29 cellular contexts compared by ENCODE assay signal in genomic region chr4:170051402-170051801, GRCh38. TPM values are rescaled to one million over a fixed set of nuclear protein-coding genes. Genes with fewer than 3 reads are reported as not detected.
"Had no signal": no experiment of that assay in that cellular context is flagged by ENCODE, and none has a peak within 500 bp of the region (broad histone marks: within the 10 kb centered on the region; RNA-seq: fewer than 3 reads in every experiment).

No MANE protein-coding gene starts in this region.

- H3K27ac ChIP-seq: adrenal gland, body of pancreas, gastrocnemius medialis, left ventricle myocardium inferior, right atrium auricular region, tibial nerve, VCaP had no signal

- FAIRE-seq: colon had no signal

- H3K9me3 Mint-ChIP-seq: activated naive CD4-positive, alpha-beta T cell treated with anti-CD3 and anti-CD28 coated beads for 36 hours; activated naive CD8-positive, alpha-beta T cell treated with anti-CD3 and anti-CD28 coated beads for 36 hours; activated T-helper 1 cell treated with anti-CD3 and anti-CD28 coated beads, Interleukin-12 subunit alpha, Interleukin-12 subunit beta, Interleukin-2, Interleukin-4 antibody, amounts not matched to agents 30 ng/mL and 10 ng/mL and 1 ng/mL, durations not matched to agents 14 hours and 24 hours and 36 hours; mesothelial cell of epicardium; naive B cell had no signal

- H3K4me3 Mint-ChIP-seq: activated naive CD4-positive, alpha-beta T cell treated with anti-CD3 and anti-CD28 coated beads for 36 hours; activated naive CD8-positive, alpha-beta T cell treated with anti-CD3 and anti-CD28 coated beads for 36 hours; activated T-helper 1 cell treated with anti-CD3 and anti-CD28 coated beads, Interleukin-12 subunit alpha, Interleukin-12 subunit beta, Interleukin-2, Interleukin-4 antibody, amounts not matched to agents 30 ng/mL and 10 ng/mL and 1 ng/mL, durations not matched to agents 14 hours and 24 hours and 36 hours; mesothelial cell of epicardium; naive B cell; nephron progenitor cell had no signal

- H3K9me3 ChIP-seq: adrenal gland, body of pancreas, gastrocnemius medialis, left ventricle myocardium inferior, right atrium auricular region, tibial nerve had no signal

- H3K4me1 ChIP-seq: adrenal gland, body of pancreas, gastrocnemius medialis, left ventricle myocardium inferior, right atrium auricular region, tibial nerve had no signal

- H3K27me3 ChIP-seq: body of pancreas, gastrocnemius medialis, right atrium auricular region, tibial nerve had no signal

- H3K36me3 ChIP-seq: adrenal gland, gastrocnemius medialis, left ventricle myocardium inferior, right atrium auricular region, tibial nerve had no signal

- DNase-seq: activated CD4-positive, alpha-beta T cell treated with anti-CD3 and anti-CD28 coated beads for 48 hours; activated CD4-positive, alpha-beta T cell treated with anti-CD3 and anti-CD28 coated beads, Interleukin-2, amount 50 U/mL, for 48 hours; activated CD8-positive, alpha-beta memory T cell treated with anti-CD3 and anti-CD28 coated beads, Interleukin-2, amount 50 U/mL, for 4 hours; activated effector memory CD4-positive, alpha-beta T cell treated with anti-CD3 and anti-CD28 coated beads, Interleukin-2, amount 50 U/mL, for 16 hours; activated naive CD4-positive, alpha-beta T cell treated with anti-CD3 and anti-CD28 coated beads for 36 hours; activated naive CD8-positive, alpha-beta T cell treated with anti-CD3 and anti-CD28 coated beads for 36 hours; activated T-cell treated with anti-CD3 and anti-CD28 coated beads, Interleukin-2, amount 50 U/mL, for 1 hour; adrenal gland; aorta; body of pancreas; effector CD8-positive, alpha-beta T cell; gastrocnemius medialis; glutamatergic neuron; islet precursor cell; left ventricle myocardium inferior; naive B cell; nephron progenitor cell; occipital lobe; stimulated activated CD4-positive, alpha-beta T cell treated with anti-CD3 and anti-CD28 coated beads, Interleukin-15, amount 100 ng/mL, for 24 hours; stimulated activated CD4-positive, alpha-beta T cell treated with anti-CD3 and anti-CD28 coated beads, Interleukin-2, amount 100 ng/mL, for 24 hours; stimulated activated naive CD4-positive, alpha-beta T cell had no signal

- H3K36me3 Mint-ChIP-seq: activated naive CD8-positive, alpha-beta T cell treated with anti-CD3 and anti-CD28 coated beads for 36 hours; naive B cell had no signal

- H3K27ac Mint-ChIP-seq: activated naive CD4-positive, alpha-beta T cell treated with anti-CD3 and anti-CD28 coated beads for 36 hours; activated naive CD8-positive, alpha-beta T cell treated with anti-CD3 and anti-CD28 coated beads for 36 hours; activated T-helper 1 cell treated with anti-CD3 and anti-CD28 coated beads, Interleukin-12 subunit alpha, Interleukin-12 subunit beta, Interleukin-2, Interleukin-4 antibody, amounts not matched to agents 30 ng/mL and 10 ng/mL and 1 ng/mL, durations not matched to agents 14 hours and 24 hours and 36 hours; mesothelial cell of epicardium; nephron progenitor cell had no signal

- H3K4me1 Mint-ChIP-seq: activated naive CD8-positive, alpha-beta T cell treated with anti-CD3 and anti-CD28 coated beads for 36 hours; mesothelial cell of epicardium; naive B cell had no signal

- H3K4me3 ChIP-seq: adrenal gland, body of pancreas, gastrocnemius medialis, left ventricle myocardium inferior, right atrium auricular region, tibial nerve had no signal

- ATAC-seq: activated CD4-positive, CD25-positive, alpha-beta regulatory T cell treated with anti-CD3 and anti-CD28 coated beads, Interleukin-2, amount 50 U/mL, for 24 hours; body of pancreas; gastrocnemius medialis had no signal

RNA-seq across cellular contexts. Expression of gene AADAT, which starts 38.4 kb away (rescaled TPM):
- total RNA-seq: activated naive CD4-positive, alpha-beta T cell treated with anti-CD3 and anti-CD28 coated beads for 36 hours; activated T-helper 1 cell treated with anti-CD3 and anti-CD28 coated beads, Interleukin-12 subunit alpha, Interleukin-12 subunit beta, Interleukin-2, Interleukin-4 antibody, amounts not matched to agents 30 ng/mL and 10 ng/mL and 1 ng/mL, durations not matched to agents 14 hours and 24 hours and 36 hours; T-helper 1 cell treated with Interleukin-12 subunit alpha and Interleukin-12 subunit beta and Interleukin-4 antibody, amounts not matched to agents 30 ng/mL and 1 ng/mL, for 36 hours had no signal
